ENCODE assay signal across 8 cellular contexts in genomic region chr7:5997210-5997808, GRCh38. TPM values are rescaled to one million over a fixed set of nuclear protein-coding genes. Genes with fewer than 3 reads are reported as not detected.
A peak's percentile ranks its signal among the peaks of the same experiment; 100 is the strongest.
DNase-seq lines count a peak whose midpoint lies in the region; ATAC-seq, FAIRE-seq and TF ChIP-seq lines count a peak whose summit lies in the region.

No MANE protein-coding gene starts in this region.

- no peak overlapping the region for H3K27ac ChIP-seq in kidney (ENCODE audit: low read depth in 2 of 2, low read length in 2 of 2)

- H3K4me3 ChIP-seq in cardiac fibroblast (replicated peaks in 1 of 2; ENCODE audit: low read depth in 2 of 2, low read length in 2 of 2) = no peak overlapping the region
- no peak overlapping the region for H3K4me3 ChIP-seq in kidney (ENCODE audit: low read length in 2 of 2)

- H3K36me3 ChIP-seq in kidney (ENCODE audit: control insufficient read depth in 1 of 2, insufficient read depth in 2 of 2, low read length in 2 of 2) = peaks cover 5 to 31% of the 10 kb centered on the region in 2 donors

- TF ChIP-seq CTCF in cardiac fibroblast (IDR thresholded peaks at IDR 0.05; ENCODE audit: low read depth, low read length) (peak; percentile 62), kidney (IDR thresholded peaks at IDR 0.05; ENCODE audit: borderline replicate concordance, extremely low read depth, insufficient read depth) (peak; percentile 68)

- FAIRE-seq in kidney (lab: Jason Lieb, UNC) = peak; percentile 58

- ATAC-seq in SK-N-SH treated with all-trans-retinoic acid at 6 μM for 48 hours (peak; percentile 86), HG02763 (IDR thresholded peaks at IDR 0.05; ENCODE audit: unreplicated experiment) (no peak)

- DNase-seq in activated CD8-positive, alpha-beta memory T cell treated with anti-CD3 and anti-CD28 coated beads, Interleukin-2, amount 50 U/mL, for 1 hour (ENCODE audit: extremely low read depth) = peak; percentile 24
- DNase-seq in activated CD8-positive, alpha-beta memory T cell treated with anti-CD3 and anti-CD28 coated beads for 24 hours = no peak
- DNase-seq in NAMALWA (ENCODE audit: low spot score) = peak; percentile 86
- peak; percentile 81 to 82 for DNase-seq in cardiac fibroblast (ENCODE audit: low read depth in 2 of 2)
- DNase-seq in kidney = no peak
- peak; percentile 20 for DNase-seq in stimulated activated naive CD4-positive, alpha-beta T cell treated with Interleukin-2 at 50 U/mL for 16 hours (lab: John Stamatoyannopoulos, UW)

- intact Hi-C loops in kidney (cut with DNase I) = no loop called here

- H3K4me1 ChIP-seq in kidney (ENCODE audit: control insufficient read depth in 1 of 2, insufficient read depth in 1 of 2, low read depth in 1 of 2, low read length in 2 of 2) = no peaks in the 10 kb centered on the region

- H3K9ac ChIP-seq in kidney (ENCODE audit: low read length in 2 of 2) = no peak overlapping the region

- no peaks in the 10 kb centered on the region for H3K9me3 ChIP-seq in kidney (ENCODE audit: control insufficient read depth in 1 of 2, low read length in 2 of 2)

TF ChIP-seq in SK-N-SH treated with all-trans-retinoic acid at 6 μM for 48 hours, 23 proteins besides CTCF, POLR2A, EP300 and RAD21:
- TF ChIP-seq PPARA (CRISPR knock-in tag; IDR thresholded peaks at IDR 0.05; ENCODE audit: borderline replicate concordance) (no peak), CREB5 (CRISPR knock-in tag; IDR thresholded peaks at IDR 0.05; ENCODE audit: low read depth) (no peak), ESRRG (CRISPR knock-in tag; IDR thresholded peaks at IDR 0.05) (no peak)

RNA-seq across cellular contexts. Expression of gene PMS2, which starts 11.5 kb away (rescaled TPM):
- 21.6 TPM for total RNA-seq in kidney
- 8.9 TPM for polyA plus RNA-seq in kidney (ENCODE audit: insufficient read depth, low read depth, low replicate concordance)

RNA-seq across cellular contexts. Expression of gene AIMP2, which starts 11.8 kb away (rescaled TPM):
- total RNA-seq in kidney = 34.6 TPM
- 55.5 TPM for polyA plus RNA-seq in kidney (ENCODE audit: insufficient read depth, low read depth, low replicate concordance)

RNA-seq across cellular contexts. Expression of gene RSPH10B, which starts 26.8 kb away (rescaled TPM):
- 0.79 TPM for total RNA-seq in kidney
- not detected for polyA plus RNA-seq in kidney (ENCODE audit: insufficient read depth, low read depth, low replicate concordance)

RNA-seq across cellular contexts. Expression of gene ANKRD61, which starts 33.9 kb away (rescaled TPM):
- 0.19 TPM for total RNA-seq in kidney
- not detected for polyA plus RNA-seq in kidney (ENCODE audit: insufficient read depth, low read depth, low replicate concordance)

Comparison
In these comparisons a context has a peak if more than half of its experiments do, and no peak if none do; other contexts are left out.
1. DNase-seq: peak in activated CD8-positive, alpha-beta memory T cell treated with anti-CD3 and anti-CD28 coated beads, Interleukin-2, amount 50 U/mL, for 1 hour (single experiment), NAMALWA (single experiment), cardiac fibroblast (2 of 2) and stimulated activated naive CD4-positive, alpha-beta T cell treated with Interleukin-2 at 50 U/mL for 16 hours (single experiment); none in activated CD8-positive, alpha-beta memory T cell treated with anti-CD3 and anti-CD28 coated beads for 24 hours (single experiment) and kidney (single experiment).